1 cellular context compared by ENCODE assay signal in the genomic region with DNA sequence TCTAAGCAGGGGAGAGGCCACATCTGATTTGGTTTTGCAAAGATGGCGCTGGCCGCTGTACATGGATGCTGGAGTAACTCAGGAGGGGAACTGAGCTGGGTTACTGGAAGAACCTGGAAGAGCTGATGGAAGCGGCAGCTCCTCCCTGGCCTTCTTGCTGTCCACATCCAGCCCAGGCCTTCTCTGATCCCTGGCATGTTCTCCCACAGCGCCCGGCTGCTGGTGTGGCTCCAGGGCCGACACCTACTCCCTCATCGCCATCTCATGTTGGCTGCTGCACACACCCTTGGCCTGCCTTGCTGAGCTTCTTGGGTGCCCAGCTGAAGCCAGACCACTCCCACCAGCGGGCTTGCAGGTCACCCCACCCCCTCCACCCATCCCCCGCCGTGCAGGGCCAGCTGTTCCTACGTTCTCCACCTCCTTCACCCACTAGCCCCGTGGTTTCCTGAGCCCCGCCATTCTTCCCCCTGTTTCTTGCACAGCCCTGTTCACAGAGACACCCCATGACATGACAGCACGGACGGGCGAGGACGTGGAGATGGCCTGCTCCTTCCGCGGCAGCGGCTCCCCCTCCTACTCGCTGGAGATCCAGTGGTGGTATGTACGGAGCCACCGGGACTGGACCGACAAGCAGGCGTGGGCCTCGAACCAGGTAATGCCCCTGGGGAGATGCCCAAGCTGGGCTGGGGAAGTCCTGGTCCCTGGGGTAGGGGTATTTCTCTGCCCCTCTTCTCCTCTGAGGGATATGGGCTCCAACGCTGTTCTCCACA.
TF ChIP-seq lines count a peak whose summit lies in the region.

No MANE protein-coding gene starts in this region.

TF ChIP-seq in H1, 55 proteins besides CTCF, POLR2A, EP300 and RAD21:
- TF ChIP-seq TAF1 (IDR thresholded peaks at IDR 0.05; ENCODE audit: low read depth, low read length) (no peak), BRCA1 (IDR thresholded peaks at IDR 0.05; ENCODE audit: low read depth, low read length) (no peak), PHF8 (conservative IDR thresholded peaks at IDR 0.05; ENCODE audit: low read depth, low read length) (no peak), SIX5 (IDR thresholded peaks at IDR 0.05; ENCODE audit: low read depth, low read length) (no peak), KDM5A (IDR thresholded peaks at IDR 0.05; ENCODE audit: low read length) (no peak), RBBP5 (IDR thresholded peaks at IDR 0.05; ENCODE audit: borderline replicate concordance, low read depth, low read length) (no peak), NRF1 (IDR thresholded peaks at IDR 0.05; ENCODE audit: low read depth, low read length) (no peak), RNF2 (IDR thresholded peaks at IDR 0.05; ENCODE audit: borderline replicate concordance, low read depth, low read length, missing control alignments, poor library complexity, severe bottlenecking) (no peak), BCL11A (IDR thresholded peaks at IDR 0.05; ENCODE audit: low read depth in 2 of 2, low read length in 2 of 2) (no peak), SIRT6 (IDR thresholded peaks at IDR 0.05; ENCODE audit: low read length) (no peak), TEAD4 (IDR thresholded peaks at IDR 0.05; ENCODE audit: low read depth, low read length) (no peak), FOSL1 (IDR thresholded peaks at IDR 0.05; ENCODE audit: insufficient read depth, low read depth, low read length) (no peak), POLR2AphosphoS5 (IDR thresholded peaks at IDR 0.05; ENCODE audit: low read depth, low read length) (no peak), NANOG (IDR thresholded peaks at IDR 0.05; ENCODE audit: insufficient read depth, low read depth, low read length, poor library complexity, severe bottlenecking) (no peak), HDAC6 (IDR thresholded peaks at IDR 0.05; ENCODE audit: low read depth, low read length) (no peak)
